In the genomic region with DNA sequence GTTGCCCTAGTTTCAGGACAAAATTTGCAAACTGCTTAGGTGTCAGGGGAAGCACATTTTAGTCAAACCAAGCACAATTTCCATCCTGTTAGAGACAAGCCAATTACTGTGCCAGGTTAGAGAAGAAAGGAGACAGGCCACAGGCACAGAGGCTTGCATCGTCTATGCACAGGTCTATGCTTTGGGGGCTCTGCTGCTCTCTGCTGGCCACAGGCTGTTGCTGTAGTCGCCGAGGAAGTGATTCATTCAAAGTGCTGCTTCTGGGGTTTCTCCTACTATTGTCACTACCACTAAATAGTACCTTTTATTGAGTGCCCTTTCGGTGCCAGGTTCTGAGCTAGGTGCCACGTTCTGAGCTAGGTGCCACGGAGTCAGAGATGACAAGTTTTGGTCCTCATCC, we compare ENCODE assay signal across 9 cellular contexts. TPM values are rescaled to one million over a fixed set of nuclear protein-coding genes. Genes with fewer than 3 reads are reported as not detected.
DNase-seq lines count a peak whose midpoint lies in the region; ATAC-seq and TF ChIP-seq lines count a peak whose summit lies in the region.
"Had no signal": no experiment of that assay in that cellular context is flagged by ENCODE, and none has a peak within 500 bp of the region (broad histone marks: within the 10 kb centered on the region; RNA-seq: fewer than 3 reads in every experiment).

No MANE protein-coding gene starts in this region.

- intact Hi-C loops in heart right ventricle (cut with DNase I) = loop anchor here in 5 of 10 donors (2.0 to 10.0 kb wide), 8 partner anchors 51 to 1600 kb away; a partner anchor contains a TSS

- peaks cover 0 to 4% (median 0%) of the 10 kb centered on the region in 11 donors for H3K9me3 ChIP-seq in heart right ventricle

- no peak overlapping the region for H3K27ac ChIP-seq in heart right ventricle

- peaks cover 0 to 19% (median 0%) of the 10 kb centered on the region in 7 donors for H3K27me3 ChIP-seq in heart right ventricle

- H3K4me3 ChIP-seq in heart right ventricle (no peak overlapping the region), retinal pigment epithelial cell (ENCODE audit: low read length) (no peak overlapping the region)

- peak; percentile 22 to 70 (median 64) for TF ChIP-seq CTCF in heart right ventricle (IDR thresholded peaks at IDR 0.05)
- peak; percentile 78 for TF ChIP-seq CTCF in retinal pigment epithelial cell (conservative IDR thresholded peaks at IDR 0.05; ENCODE audit: low read depth, low read length)

- WGBS in heart right ventricle, 2 donors = 3% methylated on average over 6 of the region's 6 CpGs

- no peaks in the 10 kb centered on the region for H3K36me3 ChIP-seq in heart right ventricle

- H3K4me1 ChIP-seq in heart right ventricle = peaks cover 0 to 11% (median 4%) of the 10 kb centered on the region in 9 donors

- DNase-seq in GDM1 (lab: John Stamatoyannopoulos, UW) (peak; percentile 33), LHCN-M2 (ENCODE audit: low read depth) (peak; percentile 15), SK-N-DZ (ENCODE audit: low spot score) (peak; percentile 20), heart right ventricle (peak; percentile 29 to 38), retinal pigment epithelial cell (ENCODE audit: low read depth) (no peak)
- DNase-seq in activated naive CD4-positive, alpha-beta T cell treated with anti-CD3 and anti-CD28 coated beads, Interleukin-2, amount 50 U/mL, for 16 hours = peak; percentile 71

- peak; percentile 84 for ATAC-seq in GM21737 (IDR thresholded peaks at IDR 0.05; ENCODE audit: unreplicated experiment)
- peak in 7 of 8 donors; percentile 61 to 92 (median 82) for ATAC-seq in heart right ventricle
- ATAC-seq in HG03457 (IDR thresholded peaks at IDR 0.05; ENCODE audit: unreplicated experiment) = no peak

RNA-seq across cellular contexts. Expression of a gene that starts 45.5 kb away (rescaled TPM):
- total RNA-seq in LHCN-M2 (2014; rRNA removed) (not detected in 2 replicates), heart right ventricle (not detected)
- not detected for polyA plus RNA-seq in LHCN-M2 (2012)
- polyA plus RNA-seq in SK-N-DZ (2014; cell fraction: cytosol; rRNA removed) = not detected in 2 replicates
- polyA plus RNA-seq in SK-N-DZ (2014; cell fraction: nucleus; rRNA removed) = not detected in 2 replicates
- not detected for polyA plus RNA-seq in heart right ventricle
- total RNA-seq: frontal cortex had no signal
